In genomic region chr5:127375124-127375523, GRCh38 we compare ENCODE assay signal across 26 cellular contexts.
"Had no signal": no experiment of that assay in that cellular context is flagged by ENCODE, and none has a peak within 500 bp of the region (broad histone marks: within the 10 kb centered on the region; RNA-seq: fewer than 3 reads in every experiment).

No MANE protein-coding gene starts in this region.

- H3K4me3 ChIP-seq: neural progenitor cell, ovary, prostate gland, right lobe of liver, sigmoid colon, stomach, thoracic aorta, thyroid gland, tibial nerve, upper lobe of left lung, vagina had no signal

- H3K4me1 ChIP-seq: neural progenitor cell, parathyroid adenoma, prostate gland, right lobe of liver, sigmoid colon, stomach, thyroid gland, upper lobe of left lung, vagina had no signal

- H3K9me3 ChIP-seq: ovary, prostate gland, right lobe of liver, sigmoid colon, thoracic aorta, thyroid gland, upper lobe of left lung, vagina had no signal

- H3K27me3 ChIP-seq: neural progenitor cell, ovary, right lobe of liver, sigmoid colon, stomach, thyroid gland, tibial nerve, upper lobe of left lung, vagina had no signal

- H3K36me3 ChIP-seq: neural progenitor cell, ovary, prostate gland, right lobe of liver, sigmoid colon, stomach, thoracic aorta, thyroid gland, tibial nerve, upper lobe of left lung, vagina had no signal

- ATAC-seq: naive thymus-derived CD4-positive, alpha-beta T cell; natural killer cell; right cardiac atrium; right lobe of liver; stimulated activated effector memory CD8-positive, alpha-beta T cell treated with anti-CD3 and anti-CD28 coated beads, Interleukin-12 subunit alpha, Interleukin-12 subunit beta, amount 100 ng/mL, for 72 hours; stimulated activated naive B cell treated with anti-CD40 and anti-IgM and Interleukin-4, amounts not matched to agents 10 μg/mL and 1 μg/mL and 100 μg/mL, for 72 hours had no signal

- DNase-seq: naive thymus-derived CD4-positive, alpha-beta T cell; natural killer cell; occipital lobe; ovary; posterior cingulate gyrus; right cardiac atrium; right lobe of liver; sigmoid colon; small intestine; stimulated activated CD4-positive, alpha-beta T cell treated with anti-CD3 and anti-CD28 coated beads, Interleukin-15, amount 100 ng/mL, for 24 hours; stimulated activated CD4-positive, alpha-beta T cell treated with anti-CD3 and anti-CD28 coated beads, Interleukin-2, amount 100 ng/mL, for 24 hours; stimulated activated CD4-positive, alpha-beta T cell treated with anti-CD3 and anti-CD28 coated beads, Interleukin-2, amount 100 ng/mL, for 48 hours; stimulated activated CD4-positive, alpha-beta T cell treated with anti-CD3 and anti-CD28 coated beads, Interleukin-4, amount 100 ng/mL, for 24 hours; stimulated activated naive B cell treated with anti-CD40 and anti-IgM and Interleukin-4, amounts not matched to agents 10 μg/mL and 1 μg/mL and 100 μg/mL, for 72 hours; stimulated activated naive CD4-positive, alpha-beta T cell treated with Interleukin-2 at 50 U/mL for 16 hours; stomach; thyroid gland; trophoblast cell; upper lobe of left lung had no signal

- H3K27ac ChIP-seq: neural progenitor cell, ovary, parathyroid adenoma, prostate gland, right lobe of liver, sigmoid colon, stomach, thoracic aorta, thyroid gland, tibial nerve, upper lobe of left lung, vagina had no signal
